9 cellular contexts compared by ENCODE assay signal in the genomic region with DNA sequence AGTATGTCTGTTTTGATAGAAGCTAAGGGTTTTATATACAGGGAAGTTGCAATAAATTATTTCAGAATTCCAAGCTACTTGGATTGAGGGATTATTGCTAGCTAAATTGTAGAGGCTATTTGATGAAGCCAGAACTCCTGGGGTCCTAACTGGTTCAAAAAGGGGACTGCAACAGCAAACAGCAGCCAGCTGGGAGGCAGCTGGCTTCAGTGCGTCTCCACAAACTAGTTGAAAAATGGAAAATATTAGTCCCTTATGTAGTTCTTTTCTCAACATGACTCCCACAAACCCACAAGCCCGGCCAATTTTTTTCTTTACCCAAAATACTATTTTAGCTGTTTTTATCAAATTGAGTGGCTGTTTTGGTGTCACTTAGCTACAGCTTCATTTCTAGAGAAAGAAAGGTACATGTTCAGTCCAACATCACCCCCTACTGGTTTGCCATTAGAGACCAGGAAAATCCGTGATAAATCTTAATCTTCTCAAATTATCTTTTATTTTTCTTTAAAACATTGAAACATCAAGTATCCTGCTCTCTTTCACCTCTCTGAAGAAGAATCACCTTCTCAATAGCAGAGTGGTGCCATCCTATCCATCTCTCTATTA.
DNase-seq lines count a peak whose midpoint lies in the region; ATAC-seq, FAIRE-seq and TF ChIP-seq lines count a peak whose summit lies in the region.
"Had no signal": no experiment of that assay in that cellular context is flagged by ENCODE, and none has a peak within 500 bp of the region (broad histone marks: within the 10 kb centered on the region; RNA-seq: fewer than 3 reads in every experiment).

No MANE protein-coding gene starts in this region.

- DNase-seq in GM12891 (ENCODE audit: insufficient read length, low spot score) (no peak), MV-4-11 (lab: John Stamatoyannopoulos, UW) (peak; percentile 21), endothelial cell (ENCODE audit: low spot score) (peak; percentile 6), pancreas (no peak), NCI-H1048 (lab: John Stamatoyannopoulos, UW) (no peak), HTR-8/SVneo (ENCODE audit: insufficient read length, low spot score) (no peak)
- DNase-seq: activated T-cell treated with anti-CD3 and anti-CD28 coated beads, Interleukin-2, amount 50 U/mL, for 48 hours had no signal

- H3K27ac Mint-ChIP-seq in endothelial cell (ENCODE audit: unreplicated experiment), result no peak overlapping the region

- no peak overlapping the region for H3K4me3 ChIP-seq in pancreas

- no peak overlapping the region for H3K4me3 Mint-ChIP-seq in endothelial cell (ENCODE audit: unreplicated experiment)

- 24 to 36% methylated on average over 3 of the region's 3 CpGs for WGBS in pancreas, 2 donors

- no peaks in the 10 kb centered on the region for H3K4me1 Mint-ChIP-seq in endothelial cell (ENCODE audit: unreplicated experiment)

- TF ChIP-seq POLR2A in GM12891 (IDR thresholded peaks at IDR 0.05; ENCODE audit: low read depth, low read length), result no peak

- H3K36me3 ChIP-seq in pancreas, result no peaks in the 10 kb centered on the region
- H3K36me3 ChIP-seq: neutrophil had no signal

- H3K4me1 ChIP-seq in pancreas, result no peaks in the 10 kb centered on the region

- FAIRE-seq in GM12891 (lab: Jason Lieb, UNC) (peak; percentile 62), pancreas (lab: Jason Lieb, UNC) (peak; percentile 70), HTR-8/SVneo (lab: Jason Lieb, UNC) (no peak)

- H3K27me3 ChIP-seq in pancreas, result peaks cover 0 to 18% (median 0%) of the 10 kb centered on the region in 4 donors
- H3K27me3 ChIP-seq: neutrophil had no signal

- no peaks in the 10 kb centered on the region for H3K9me3 ChIP-seq in pancreas
- H3K9me3 ChIP-seq: neutrophil had no signal

- peak in 2 of 4 donors; percentile 25 to 39 for ATAC-seq in pancreas
- no peak for ATAC-seq in GM21576 (IDR thresholded peaks at IDR 0.05; ENCODE audit: unreplicated experiment)

- no peaks in the 10 kb centered on the region for H3K27me3 Mint-ChIP-seq in endothelial cell (ENCODE audit: unreplicated experiment)

- no peak overlapping the region for H3K27ac ChIP-seq in pancreas
- H3K27ac ChIP-seq: neutrophil had no signal

- H3K36me3 Mint-ChIP-seq in endothelial cell (ENCODE audit: low read depth, unreplicated experiment), result no peaks in the 10 kb centered on the region

- intact Hi-C loops in pancreas (cut with DNase I), result no loop called here

- no peaks in the 10 kb centered on the region for H3K9me3 Mint-ChIP-seq in endothelial cell (ENCODE audit: unreplicated experiment)

- peak; percentile 54 for TF ChIP-seq CTCF in endothelial cell (IDR thresholded peaks at IDR 0.05; ENCODE audit: unreplicated experiment)
- TF ChIP-seq CTCF in pancreas (IDR thresholded peaks at IDR 0.05), result peak in 2 of 4 donors; percentile 9 to 26

TF ChIP-seq in GM12891, 5 proteins besides CTCF, POLR2A, EP300 and RAD21:
- no peak for TF ChIP-seq TAF1 (IDR thresholded peaks at IDR 0.05; ENCODE audit: low read depth, low read length)
- no peak for TF ChIP-seq POLR2AphosphoS5 (IDR thresholded peaks at IDR 0.05; ENCODE audit: low read depth, low read length)
- no peak for TF ChIP-seq SPI1 (IDR thresholded peaks at IDR 0.05; ENCODE audit: low read depth, low read length)
- TF ChIP-seq POU2F2 (IDR thresholded peaks at IDR 0.05; ENCODE audit: low read depth, low read length), result no peak
- no peak for TF ChIP-seq PAX5 (IDR thresholded peaks at IDR 0.05; ENCODE audit: insufficient read depth, low read length, severe bottlenecking)

Comparison
In these comparisons a context has a peak if more than half of its experiments do, and no peak if none do; other contexts are left out.
1. DNase-seq: peak in MV-4-11 (single experiment) and endothelial cell (single experiment); none in GM12891 (single experiment), pancreas (0 of 6), NCI-H1048 (single experiment) and HTR-8/SVneo (single experiment).